In genomic region chr12:45727994-45728624, GRCh38 we compare ENCODE assay signal across 8 cellular contexts. TPM values are rescaled to one million over a fixed set of nuclear protein-coding genes. Genes with fewer than 3 reads are reported as not detected.
A peak's percentile ranks its signal among the peaks of the same experiment; 100 is the strongest.
DNase-seq lines count a peak whose midpoint lies in the region; ATAC-seq, FAIRE-seq and TF ChIP-seq lines count a peak whose summit lies in the region.

No MANE protein-coding gene starts in this region.

- peaks cover 13% of the 10 kb centered on the region for H4K20me1 ChIP-seq in SK-N-SH (ENCODE audit: insufficient read depth)
- H4K20me1 ChIP-seq in H1 (replicated peaks in 1 of 2; ENCODE audit: control insufficient read depth in 1 of 2, insufficient read depth in 2 of 2, low read length in 2 of 2): no peaks in the 10 kb centered on the region
- no peaks in the 10 kb centered on the region for H4K20me1 ChIP-seq in neural cell (ENCODE audit: insufficient read depth)

- no peak overlapping the region for H2BK20ac ChIP-seq in H1 (ENCODE audit: low read length)

- H3K23ac ChIP-seq in H1 (ENCODE audit: insufficient read length): peak overlapping the region; percentile 92

- H4K91ac ChIP-seq in H1 (replicated peaks; ENCODE audit: insufficient read length, low read length): no peak overlapping the region

- peaks cover 40% of the 10 kb centered on the region for H3F3A ChIP-seq in SK-N-SH (replicated peaks; ENCODE audit: insufficient read depth)
- peaks cover 9% of the 10 kb centered on the region for H3F3A ChIP-seq in neural cell (ENCODE audit: insufficient read depth, low read length, poor library complexity, severe bottlenecking)

- H3K9me2 ChIP-seq in SK-N-SH (no peaks in the 10 kb centered on the region), neural cell (ENCODE audit: insufficient read depth, low read length) (no peaks in the 10 kb centered on the region)

- peak overlapping the region; percentile 72 for H3K18ac ChIP-seq in H1 (ENCODE audit: extremely low read depth, low read length)

- peaks cover 59% of the 10 kb centered on the region for H3K79me2 ChIP-seq in SK-N-SH (ENCODE audit: insufficient read depth)
- peaks cover 4 to 60% of the 10 kb centered on the region in 2 experiments; a peak in 3 of 4 replicates for H3K79me2 ChIP-seq in H1 (ENCODE audit: control insufficient read depth in 1 of 2, insufficient read depth in 2 of 2, low read length in 2 of 2)
- peaks cover 62% of the 10 kb centered on the region for H3K79me2 ChIP-seq in neural cell (replicated peaks; ENCODE audit: insufficient read depth, low read length)

- peak overlapping the region; percentile 86 for H3K4me2 ChIP-seq in SK-N-SH
- peak overlapping the region; percentile 73 to 90 for H3K4me2 ChIP-seq in H1 (ENCODE audit: insufficient read depth in 1 of 2, low read depth in 2 of 2, low read length in 2 of 2)
- H3K4me2 ChIP-seq in neural cell (ENCODE audit: low read length): peak overlapping the region; percentile 84

- H3K4ac ChIP-seq in H1 (replicated peaks; ENCODE audit: insufficient read length, low read depth, low read length): peak overlapping the region; percentile 96

- H3K27me3 ChIP-seq in SK-N-SH (ENCODE audit: insufficient read depth): no peaks in the 10 kb centered on the region
- H3K27me3 ChIP-seq in NT2/D1 (ENCODE audit: insufficient read depth, insufficient read length): no peaks in the 10 kb centered on the region
- H3K27me3 ChIP-seq in H1 (replicated peaks in 1 of 4; ENCODE audit: control insufficient read depth in 3 of 4, extremely low read depth in 1 of 4, insufficient read depth in 3 of 4, low read length in 3 of 4): no peaks in the 10 kb centered on the region
- no peaks in the 10 kb centered on the region for H3K27me3 ChIP-seq in neural cell (ENCODE audit: insufficient read depth, low read depth, low read length)

- H3K9ac ChIP-seq in SK-N-SH (peak overlapping the region; percentile 97), NT2/D1 (ENCODE audit: insufficient read length, low read depth) (peak overlapping the region; percentile 82), H1 (replicated peaks in 1 of 4; ENCODE audit: extremely low read depth in 1 of 4, low read depth in 3 of 4, low read length in 3 of 4) (peak overlapping the region; percentile 43 to 78 (median 58); a peak in 6 of 7 replicates), neural cell (ENCODE audit: low read length) (peak overlapping the region; percentile 95)

- H2BK5ac ChIP-seq in H1 (ENCODE audit: low read depth, low read length): peak overlapping the region; percentile 26

- FAIRE-seq in H1 (lab: Jason Lieb, UNC): no peak

- POLR2A ChIA-PET in SK-N-SH (lab: Yijun Ruan, JAX): interaction anchor here (0.5 to 2.7 kb wide), 7 partner anchors 13 to 513 kb away, joined by 3 to 9 read pairs (median 4); partner anchors contain the start of gene ANO6
- POLR2A ChIA-PET in H1 (lab: Charles Lee; ENCODE audit: partially characterized antibody): interaction anchor here (0.5 to 2.8 kb wide), 27 partner anchors 8 to 645 kb away, joined by 3 to 19 read pairs (median 4); partner anchors contain the start of gene SCAF11

- H2AFZ ChIP-seq in SK-N-SH (ENCODE audit: low read depth): peak overlapping the region; percentile 83
- no peak overlapping the region for H2AFZ ChIP-seq in H1 (ENCODE audit: low read length)
- H2AFZ ChIP-seq in neural cell (ENCODE audit: low read depth, low read length): peak overlapping the region; percentile 88

- peaks cover 12% of the 10 kb centered on the region for H3K23me2 ChIP-seq in H1 (ENCODE audit: low read depth, low read length)

- H3K9me3 ChIP-seq in SK-N-SH (no peaks in the 10 kb centered on the region), NT2/D1 (ENCODE audit: insufficient read depth, low read length) (no peaks in the 10 kb centered on the region), H1 (ENCODE audit: insufficient read depth in 2 of 2, low read depth in 1 of 2, low read length in 1 of 2) (no peaks in the 10 kb centered on the region), neural cell (ENCODE audit: low read length) (no peaks in the 10 kb centered on the region)

- DNase-seq in SK-N-SH (no peak), NT2/D1 (ENCODE audit: low read depth, low spot score) (no peak), H1 (ENCODE audit: low read depth in 1 of 2, low spot score in 2 of 2) (no peak)

- H2BK15ac ChIP-seq in H1 (ENCODE audit: low read length): no peak overlapping the region

- no peak overlapping the region for H3K14ac ChIP-seq in H1 (ENCODE audit: insufficient read length)

- TF ChIP-seq EP300 in SK-N-SH (IDR thresholded peaks at IDR 0.05; ENCODE audit: borderline replicate concordance in 1 of 2, low read depth in 1 of 2, low read length in 1 of 2) (no peak), H1 (IDR thresholded peaks at IDR 0.05; ENCODE audit: borderline replicate concordance in 1 of 2, low read depth in 2 of 2, low read length in 2 of 2) (no peak), neural cell (conservative IDR thresholded peaks at IDR 0.05; ENCODE audit: poor library complexity, severe bottlenecking) (no peak)

- no peak overlapping the region; the same call in 1 of the 2 replicates for H2BK12ac ChIP-seq in H1 (ENCODE audit: low read depth, low read length)

- H3K4me1 ChIP-seq in SK-N-SH (ENCODE audit: control insufficient read depth in 1 of 2, insufficient read depth in 2 of 2, low read depth in 1 of 2, low read length in 1 of 2) (peaks cover 4 to 16% of the 10 kb centered on the region in 2 experiments; a peak in 3 of 4 replicates), NT2/D1 (ENCODE audit: insufficient read depth, insufficient read length) (no peaks in the 10 kb centered on the region), H1 (replicated peaks in 1 of 4; ENCODE audit: control insufficient read depth in 3 of 4, insufficient read depth in 4 of 4, low read length in 3 of 4) (no peaks in the 10 kb centered on the region; a peak in 2 of 7 replicates)

- WGBS in SK-N-SH (ENCODE audit: low lambda C conversion rate): 2% methylated on average over 16 of the region's 16 CpGs
- WGBS in H1 (ENCODE audit: extremely low coverage in 1 of 2, insufficient coverage in 1 of 2, insufficient read length in 1 of 2, insufficient replicate concordance in 2 of 2, low coverage in 1 of 2, low lambda C conversion rate in 2 of 2, missing lambda C conversion rate in 1 of 2), 2 experiments: 1% methylated on average over 16 of the region's 16 CpGs; no CpG with 5 or more reads in 1 of the 2 experiments

- ATAC-seq in SK-N-SH treated with all-trans-retinoic acid at 6 μM for 48 hours (no peak), HG02938 (IDR thresholded peaks at IDR 0.05; ENCODE audit: unreplicated experiment) (no peak), GM21825 (IDR thresholded peaks at IDR 0.05; ENCODE audit: unreplicated experiment) (no peak), GM21381 (IDR thresholded peaks at IDR 0.05; ENCODE audit: unreplicated experiment) (no peak)

- H3K27ac ChIP-seq in SK-N-SH (ENCODE audit: low read depth in 2 of 2, low read length in 1 of 2) (peak overlapping the region; percentile 94 to 99), H1 (ENCODE audit: low read depth, low read length) (peak overlapping the region; percentile 44; the same call in 1 of the 2 replicates), neural cell (ENCODE audit: low read length) (peak overlapping the region; percentile 97)

- CTCF ChIA-PET in SK-N-SH (lab: Yijun Ruan, JAX) (interaction anchor here (0.6 to 9.2 kb wide), 23 partner anchors 9 to 1887 kb away, joined by 3 to 70 read pairs (median 4); partner anchors contain the start of genes ANO6 and SCAF11), H1 (lab: Charles Lee; ENCODE audit: partially characterized antibody) (interaction anchor here (0.6 to 3.5 kb wide), 10 partner anchors 11 to 510 kb away, joined by 3 to 43 read pairs (median 3); no protein-coding TSS in a partner anchor)

- H2BK120ac ChIP-seq in H1 (replicated peaks; ENCODE audit: low read depth, low read length): peak overlapping the region; percentile 95

- no peak overlapping the region for H2AK5ac ChIP-seq in H1 (ENCODE audit: low read depth, low read length)

- no peak overlapping the region for H4K8ac ChIP-seq in H1 (ENCODE audit: extremely low read depth, insufficient read depth, low read length)

- H3K79me1 ChIP-seq in H1 (ENCODE audit: low read depth, low read length): no peaks in the 10 kb centered on the region

- H3K56ac ChIP-seq in H1 (replicated peaks; ENCODE audit: insufficient read length, low read depth, low read length): peak overlapping the region; percentile 24

- peaks cover 7 to 9% of the 10 kb centered on the region in 2 experiments for H3K36me3 ChIP-seq in SK-N-SH (replicated peaks in 1 of 2; ENCODE audit: control insufficient read depth in 1 of 2, insufficient read depth in 2 of 2, low read length in 1 of 2)
- peaks cover 14% of the 10 kb centered on the region for H3K36me3 ChIP-seq in NT2/D1 (ENCODE audit: insufficient read depth, insufficient read length, low read length)
- H3K36me3 ChIP-seq in H1 (ENCODE audit: control insufficient read depth in 2 of 4, insufficient read depth in 4 of 4, low read length in 3 of 4): peaks cover 0 to 7% (median 0%) of the 10 kb centered on the region in 4 experiments; a peak in 2 of 8 replicates
- H3K36me3 ChIP-seq in neural cell (ENCODE audit: insufficient read depth, low read length): no peaks in the 10 kb centered on the region

- TF ChIP-seq RAD21 in SK-N-SH (IDR thresholded peaks at IDR 0.05; ENCODE audit: low read length) (no peak), H1 (IDR thresholded peaks at IDR 0.05 in 1 of 2, conservative IDR thresholded peaks at IDR 0.05 in 1 of 2; ENCODE audit: low read depth in 2 of 2, low read length in 2 of 2) (no peak), neural cell (conservative IDR thresholded peaks at IDR 0.05) (no peak)

- TF ChIP-seq POLR2A in H1 (IDR thresholded peaks at IDR 0.05; ENCODE audit: control extremely low read depth in 1 of 2, low read depth in 2 of 2, low read length in 2 of 2): no peak

- no peak for TF ChIP-seq CTCF in SK-N-SH (IDR thresholded peaks at IDR 0.05)
- TF ChIP-seq CTCF in H1 (IDR thresholded peaks at IDR 0.05; ENCODE audit: control extremely low read depth in 1 of 3, insufficient read depth in 1 of 3, low read depth in 1 of 3, low read length in 3 of 3): no peak
- no peak for TF ChIP-seq CTCF in neural cell (IDR thresholded peaks at IDR 0.05; ENCODE audit: poor library complexity, severe bottlenecking)

- peak overlapping the region; percentile 90 to 93 for H3K4me3 ChIP-seq in SK-N-SH (ENCODE audit: low read depth in 2 of 2, low read length in 1 of 2)
- H3K4me3 ChIP-seq in NT2/D1 (ENCODE audit: insufficient read length, low read depth): peak overlapping the region; percentile 66
- H3K4me3 ChIP-seq in H1 (ENCODE audit: extremely low read depth in 1 of 4, insufficient read depth in 2 of 4, low read depth in 3 of 4, low read length in 4 of 4): peak overlapping the region; percentile 62 to 93 (median 92)
- peak overlapping the region; percentile 92 for H3K4me3 ChIP-seq in neural cell (ENCODE audit: low read length)

- H4K5ac ChIP-seq in H1 (ENCODE audit: insufficient read length, low read depth, low read length): peak overlapping the region; percentile 89

RNA-seq across cellular contexts. Expression of gene ARID2, which starts 1.4 kb away (rescaled TPM):
- polyA plus RNA-seq in SK-N-SH (2012; rRNA removed) (5.9 and 8.0 TPM in 2 replicates), H1 (2011; rRNA removed) (18.8 and 32.0 TPM in 2 replicates), neural cell (20.6 and 23.0 TPM in 2 replicates)
- 5.7 and 6.6 TPM in 2 replicates for polyA plus RNA-seq in SK-N-SH (2012; cell fraction: cytosol; rRNA removed)
- 6.1 and 15.6 TPM in 2 replicates for polyA plus RNA-seq in SK-N-SH (2012; cell fraction: nucleus; rRNA removed)
- total RNA-seq in H1 (2021; fragmentation: NEBNext Ultra II Directional; extraction: Animal tissue kit (Norgen Biotek cat#: 25700)): 45.2 and 47.4 TPM in 2 replicates
- polyA plus RNA-seq in H1 (2011; cell fraction: cytosol; rRNA removed): 27.7 TPM
- 36.4 TPM for polyA plus RNA-seq in H1 (2011; cell fraction: nucleus; rRNA removed)
- 16.5 to 23.0 TPM (median 19.3 TPM) in 4 replicates for polyA plus RNA-seq in H1 (2012, experiment 1 of 2)
- 1.3 TPM for polyA plus RNA-seq in H1 (2012, experiment 2 of 2)
- polyA plus RNA-seq in H1 (2013, experiment 1 of 2): 15.9 TPM
- polyA plus RNA-seq in H1 (2013, experiment 2 of 2): 14.0 TPM
- 168 and 218 TPM in 2 replicates for polyA minus RNA-seq in H1 (2011; rRNA and poly(A)+ RNA removed)
- 47.6 TPM for polyA minus RNA-seq in H1 (2011; cell fraction: cytosol; rRNA and poly(A)+ RNA removed)
- 206 TPM for polyA minus RNA-seq in H1 (2011; cell fraction: nucleus; rRNA and poly(A)+ RNA removed)
- 104 and 120 TPM in 2 replicates for polyA minus RNA-seq in neural cell

Comparison
In these comparisons a context has a peak if more than half of its experiments do, and no peak if none do; other contexts are left out.
1. H3K27ac ChIP-seq: peak in every context shown above with its lines; median percentile 97 in neural cell; 96 in SK-N-SH; 44 in H1.